In genomic region chr22:35530700-35531099, GRCh38 we compare ENCODE assay signal across 15 cellular contexts. TPM values are rescaled to one million over a fixed set of nuclear protein-coding genes. Genes with fewer than 3 reads are reported as not detected.
DNase-seq lines count a peak whose midpoint lies in the region; ATAC-seq and TF ChIP-seq lines count a peak whose summit lies in the region.
"Had no signal": no experiment of that assay in that cellular context is flagged by ENCODE, and none has a peak within 500 bp of the region (broad histone marks: within the 10 kb centered on the region; RNA-seq: fewer than 3 reads in every experiment).

No MANE protein-coding gene starts in this region.

- no peak overlapping the region for H3K56ac ChIP-seq in IMR-90 (ENCODE audit: extremely low read depth, insufficient read depth, low read length)

- no peak overlapping the region for H3K4me3 ChIP-seq in BLaER1 treated with 17β-estradiol and CSF1 and Interleukin-3, amounts not matched to agents 10 nM and 100 nM
- no peak overlapping the region for H3K4me3 ChIP-seq in IMR-90 (ENCODE audit: insufficient read depth, low read depth, low read length)
- no peak overlapping the region for H3K4me3 ChIP-seq in thyroid gland (replicated peaks in 1 of 3)

- no peak overlapping the region for H3K14ac ChIP-seq in IMR-90 (replicated peaks; ENCODE audit: low read depth, low read length)

- TF ChIP-seq RAD21 in IMR-90 (IDR thresholded peaks at IDR 0.05; ENCODE audit: low read length) = no peak

- intact Hi-C loops in IMR-90 (cut with micrococcal nuclease) = no loop called here
- intact Hi-C loops in thyroid gland (cut with DNase I) = no loop called here

- DNase-seq in IMR-90 (no peak), medulla oblongata (ENCODE audit: extremely low spot score) (peak; percentile 20), thyroid gland (no peak), HuH-7 (ENCODE audit: low spot score) (no peak), left lobe of liver (ENCODE audit: low spot score) (no peak)
- DNase-seq: ACHN; BE2C; CD4-positive, alpha-beta memory T cell; DMS153; DMS79; GF-D8; GOT3; H7 had no signal

- H3K9me3 ChIP-seq in BLaER1 treated with 17β-estradiol and CSF1 and Interleukin-3, amounts not matched to agents 10 nM and 100 nM (replicated peaks in 1 of 11) = peaks cover 3 to 13% (median 10%) of the 10 kb centered on the region in 11 experiments; a peak in 16 of 22 replicates
- H3K9me3 ChIP-seq in IMR-90 (ENCODE audit: control insufficient read depth, insufficient read depth, low read length) (peaks cover 3% of the 10 kb centered on the region; the same call in 1 of the 2 replicates), thyroid gland (no peaks in the 10 kb centered on the region)

- no peak overlapping the region for H4K91ac ChIP-seq in IMR-90 (ENCODE audit: insufficient read depth, low read depth, low read length)

- no peak for ATAC-seq in IMR-90 (ENCODE audit: low read depth)
- ATAC-seq in left lobe of liver = no peak

- H3K18ac ChIP-seq in IMR-90 (ENCODE audit: low read depth, low read length) = no peak overlapping the region

- peak overlapping the region; percentile 12; the same call in 1 of the 2 replicates for H2AK5ac ChIP-seq in IMR-90 (ENCODE audit: low read depth, low read length)

- no peak overlapping the region for H2BK20ac ChIP-seq in IMR-90 (ENCODE audit: low read depth, low read length)

- no peak for TF ChIP-seq CTCF in IMR-90 (conservative IDR thresholded peaks at IDR 0.05; ENCODE audit: low read depth, low read length)
- no peak for TF ChIP-seq CTCF in thyroid gland (IDR thresholded peaks at IDR 0.05)

- no peak overlapping the region for H2BK15ac ChIP-seq in IMR-90 (ENCODE audit: low read depth, low read length)

- peaks cover 0 to 10% (median 0%) of the 10 kb centered on the region in 11 experiments; a peak in 2 of 22 replicates for H4K20me1 ChIP-seq in BLaER1 treated with 17β-estradiol and CSF1 and Interleukin-3, amounts not matched to agents 10 nM and 100 nM
- no peaks in the 10 kb centered on the region for H4K20me1 ChIP-seq in IMR-90 (ENCODE audit: insufficient read depth, low read length)

- H3K4ac ChIP-seq in IMR-90 (ENCODE audit: low read depth, low read length) = no peak overlapping the region

- H3K23ac ChIP-seq in IMR-90 (ENCODE audit: low read depth, low read length) = no peak overlapping the region

- no peak overlapping the region for H4K8ac ChIP-seq in IMR-90 (ENCODE audit: low read depth in 2 of 2, low read length in 2 of 2)

- no peak overlapping the region for H2BK120ac ChIP-seq in IMR-90 (ENCODE audit: low read depth, low read length)

- TF ChIP-seq POLR2A in IMR-90 (IDR thresholded peaks at IDR 0.05; ENCODE audit: low read depth, low read length) = no peak
- no peak for TF ChIP-seq POLR2A in thyroid gland (IDR thresholded peaks at IDR 0.05)

- H2BK5ac ChIP-seq in IMR-90 (ENCODE audit: low read depth, low read length, poor library complexity, severe bottlenecking) = no peak overlapping the region

- no peak overlapping the region for H2AFZ ChIP-seq in IMR-90 (replicated peaks; ENCODE audit: low read length, poor library complexity)

- dilution Hi-C loops in IMR-90 (cut with HindIII; ENCODE audit: low sequenced_read_pairs, unreplicated experiment) = no loop called here

- H3K9me1 ChIP-seq in IMR-90 (ENCODE audit: insufficient read depth, low read length) = peaks cover 6% of the 10 kb centered on the region

- BruUV-seq in IMR-90 (replicated peaks; lab: Mats Ljungman, UMichigan) = no TSS peak

- WGBS in IMR-90 (ENCODE audit: extremely low coverage in 2 of 2, insufficient read length in 1 of 2), 2 experiments = 80% methylated on average over 2 of the region's 4 CpGs; no CpG with 5 or more reads in 1 of the 2 experiments
- WGBS in thyroid gland, 2 donors = 92% methylated on average over 4 of the region's 4 CpGs

- no peak overlapping the region; a peak in 1 of 22 replicates for H3K9ac ChIP-seq in BLaER1 treated with 17β-estradiol and CSF1 and Interleukin-3, amounts not matched to agents 10 nM and 100 nM
- H3K9ac ChIP-seq in IMR-90 (ENCODE audit: low read depth, low read length) = no peak overlapping the region

- H3K4me1 ChIP-seq in BLaER1 treated with 17β-estradiol and CSF1 and Interleukin-3, amounts not matched to agents 10 nM and 100 nM = peaks cover 27 to 72% (median 67%) of the 10 kb centered on the region in 10 experiments
- H3K4me1 ChIP-seq in IMR-90 (ENCODE audit: control insufficient read depth, insufficient read depth, low read length) (peaks cover 3% of the 10 kb centered on the region), thyroid gland (no peaks in the 10 kb centered on the region)

- H4K5ac ChIP-seq in IMR-90 (ENCODE audit: low read depth, low read length) = no peak overlapping the region

- in situ Hi-C loops in IMR-90 (cut with MboI; ENCODE audit: low sequenced_read_pairs) = no loop called here

- POLR2A ChIA-PET in IMR-90 (lab: Charles Lee; ENCODE audit: unreplicated experiment) = no interaction called here

- H2AK9ac ChIP-seq in IMR-90 (replicated peaks; ENCODE audit: low read depth, low read length, poor library complexity) = no peak overlapping the region

- H3K27ac ChIP-seq in BLaER1 treated with 17β-estradiol and CSF1 and Interleukin-3, amounts not matched to agents 10 nM and 100 nM = peak overlapping the region in 1 of 11 experiments; percentile 85; a peak in 1 of 22 replicates
- H3K27ac ChIP-seq in IMR-90 (ENCODE audit: insufficient read depth, low read length) = no peak overlapping the region
- no peak overlapping the region for H3K27ac ChIP-seq in thyroid gland

- H3K27me3 ChIP-seq in BLaER1 treated with 17β-estradiol and CSF1 and Interleukin-3, amounts not matched to agents 10 nM and 100 nM = no peaks in the 10 kb centered on the region
- H3K27me3 ChIP-seq in IMR-90 (ENCODE audit: control insufficient read depth, insufficient read depth, low read length) (no peaks in the 10 kb centered on the region), thyroid gland (no peaks in the 10 kb centered on the region)
- H3K27me3 ChIP-seq: BE2C had no signal

- CTCF ChIA-PET in IMR-90 (lab: Yijun Ruan, JAX) = no interaction called here

- no peaks in the 10 kb centered on the region for H3K79me1 ChIP-seq in IMR-90 (ENCODE audit: low read depth in 1 of 2, low read length in 2 of 2)

- no peaks in the 10 kb centered on the region for H3K36me3 ChIP-seq in BLaER1 treated with 17β-estradiol and CSF1 and Interleukin-3, amounts not matched to agents 10 nM and 100 nM
- H3K36me3 ChIP-seq in IMR-90 (ENCODE audit: control insufficient read depth, insufficient read depth, low read length) (no peaks in the 10 kb centered on the region), thyroid gland (no peaks in the 10 kb centered on the region)
- H3K36me3 ChIP-seq: BE2C had no signal

- peak overlapping the region; percentile 14 to 93 (median 36); a peak in 18 of 22 replicates for H3K4me2 ChIP-seq in BLaER1 treated with 17β-estradiol and CSF1 and Interleukin-3, amounts not matched to agents 10 nM and 100 nM
- H3K4me2 ChIP-seq in IMR-90 (ENCODE audit: low read depth, low read length) = no peak overlapping the region

TF ChIP-seq in IMR-90, 13 proteins besides CTCF, POLR2A, EP300 and RAD21:
- no peak for TF ChIP-seq MAFK (IDR thresholded peaks at IDR 0.05; ENCODE audit: low read depth, low read length)
- TF ChIP-seq USF2 (IDR thresholded peaks at IDR 0.05; ENCODE audit: low read depth, low read length) = peak; percentile 16; the same call in 1 of the 2 replicates

RNA-seq across cellular contexts. Expression of gene RASD2, which starts 9.9 kb away (rescaled TPM):
- total RNA-seq in IMR-90 (2012; rRNA removed) = under 0.01 TPM in 2 replicates
- polyA plus RNA-seq in IMR-90 (2012; rRNA removed) = 0.32 and 0.36 TPM in 2 replicates
- 0.21 and 0.26 TPM in 2 replicates for polyA plus RNA-seq in IMR-90 (2012; cell fraction: cytosol; rRNA removed)
- 0.42 and 0.53 TPM in 2 replicates for polyA plus RNA-seq in IMR-90 (2012; cell fraction: nucleus; rRNA removed; ENCODE audit: low replicate concordance)
- 1 to 10 TPM in 2 of 4 donors, under 1 TPM in 2; 0.13 to 1.6 (median 0.97) TPM for total RNA-seq in thyroid gland
- not detected for total RNA-seq in left lobe of liver
- total RNA-seq: CD4-positive, alpha-beta memory T cell had no signal
- polyA plus RNA-seq: CD14-positive monocyte had no signal
